In genomic region chr20:2459981-2460751, GRCh38 we compare ENCODE assay signal across 22 cellular contexts. TPM values are rescaled to one million over a fixed set of nuclear protein-coding genes. Genes with fewer than 3 reads are reported as not detected.
DNase-seq lines count a peak whose midpoint lies in the region; ATAC-seq and TF ChIP-seq lines count a peak whose summit lies in the region.
"Had no signal": no experiment of that assay in that cellular context is flagged by ENCODE, and none has a peak within 500 bp of the region (broad histone marks: within the 10 kb centered on the region; RNA-seq: fewer than 3 reads in every experiment).

No MANE protein-coding gene starts in this region.

- peaks cover 87% of the 10 kb centered on the region for H3K36me3 Mint-ChIP-seq in activated T-cell treated with anti-CD3 and anti-CD28 coated beads, Interleukin-2, amount 50 U/mL, for 24 hours (ENCODE audit: low read depth)
- peaks cover 48% of the 10 kb centered on the region for H3K36me3 Mint-ChIP-seq in activated CD8-positive, alpha-beta memory T cell treated with anti-CD3 and anti-CD28 coated beads, Interleukin-2, amount 10 ng/mL, durations not matched to agents 7 days and 5 days

- no peaks in the 10 kb centered on the region for H3K9me2 ChIP-seq in OCI-LY7 (ENCODE audit: insufficient read depth, low read length)

- BruUV-seq in OCI-LY7 (replicated peaks; lab: Mats Ljungman, UMichigan) (TSS peak; percentile 4), mammary epithelial cell (replicated peaks; lab: Mats Ljungman, UMichigan) (TSS peak; percentile 5)

- no peaks in the 10 kb centered on the region for H3K27me3 ChIP-seq in mammary epithelial cell (ENCODE audit: insufficient read depth, low read length)
- H3K27me3 ChIP-seq: SJSA1 had no signal

- H3K9me3 Mint-ChIP-seq in activated T-cell treated with anti-CD3 and anti-CD28 coated beads, Interleukin-2, amount 50 U/mL, for 24 hours, result no peaks in the 10 kb centered on the region
- no peaks in the 10 kb centered on the region for H3K9me3 Mint-ChIP-seq in activated CD8-positive, alpha-beta memory T cell treated with anti-CD3 and anti-CD28 coated beads, Interleukin-2, amount 10 ng/mL, durations not matched to agents 7 days and 5 days (ENCODE audit: low read depth)
- H3K9me3 Mint-ChIP-seq: CD4-positive, CD25-positive, alpha-beta regulatory T cell; IgD-negative memory B cell had no signal

- H3K9me3 ChIP-seq in OCI-LY7 (ENCODE audit: low read length) (no peaks in the 10 kb centered on the region), mammary epithelial cell (replicated peaks; ENCODE audit: insufficient read depth, low read length) (no peaks in the 10 kb centered on the region)
- H3K9me3 ChIP-seq: SJSA1 had no signal

- H4K20me1 ChIP-seq in OCI-LY7 (ENCODE audit: insufficient read depth, low read length) (peaks cover 8% of the 10 kb centered on the region; the same call in 1 of the 2 replicates), mammary epithelial cell (ENCODE audit: insufficient read depth, low read length) (peaks cover 4% of the 10 kb centered on the region)

- TF ChIP-seq CTCF in 22Rv1 (IDR thresholded peaks at IDR 0.05), result no peak
- TF ChIP-seq CTCF in OCI-LY7 (conservative IDR thresholded peaks at IDR 0.05; ENCODE audit: low read length), result no peak
- no peak for TF ChIP-seq CTCF in mammary epithelial cell (conservative IDR thresholded peaks at IDR 0.05 in 1 of 2, IDR thresholded peaks at IDR 0.05 in 1 of 2; ENCODE audit: extremely low read depth in 1 of 2, insufficient read depth in 1 of 2, low read depth in 1 of 2, low read length in 2 of 2)

- no peak overlapping the region for H3K4me3 ChIP-seq in OCI-LY7 (ENCODE audit: low read depth, low read length, poor library complexity, severe bottlenecking)
- H3K4me3 ChIP-seq in mammary epithelial cell (replicated peaks in 1 of 3; ENCODE audit: insufficient read depth in 1 of 3, low read depth in 2 of 3, low read length in 3 of 3), result no peak overlapping the region
- H3K4me3 ChIP-seq: SJSA1 had no signal

- POLR2A ChIA-PET in OCI-LY7 (lab: Charles Lee), result interaction anchor here (0.6 to 1.7 kb wide), 4 partner anchors 8 to 647 kb away, joined by 3 to 5 read pairs (median 4); no protein-coding TSS in a partner anchor

- H3K79me2 ChIP-seq in OCI-LY7 (ENCODE audit: insufficient read depth, low read depth, low read length), result peaks cover 10% of the 10 kb centered on the region; the same call in 1 of the 2 replicates
- peaks cover 29% of the 10 kb centered on the region for H3K79me2 ChIP-seq in mammary epithelial cell (ENCODE audit: insufficient read depth, low read length)

- H3K4me1 ChIP-seq in OCI-LY7 (ENCODE audit: insufficient read depth, low read length, poor library complexity, severe bottlenecking) (no peaks in the 10 kb centered on the region), mammary epithelial cell (ENCODE audit: insufficient read depth, low read length) (no peaks in the 10 kb centered on the region)
- H3K4me1 ChIP-seq: SJSA1 had no signal

- intact Hi-C loops in OCI-LY7 (cut with micrococcal nuclease; ENCODE audit: unreplicated experiment), result no loop called here
- intact Hi-C loops in mammary epithelial cell (cut with micrococcal nuclease), result no loop called here

- H3K4me2 ChIP-seq in OCI-LY7 (ENCODE audit: low read length) (no peak overlapping the region), mammary epithelial cell (ENCODE audit: insufficient read depth, low read depth, low read length) (no peak overlapping the region)

- H3K27me3 Mint-ChIP-seq in activated T-cell treated with anti-CD3 and anti-CD28 coated beads, Interleukin-2, amount 50 U/mL, for 24 hours, result no peaks in the 10 kb centered on the region
- no peaks in the 10 kb centered on the region for H3K27me3 Mint-ChIP-seq in activated CD8-positive, alpha-beta memory T cell treated with anti-CD3 and anti-CD28 coated beads, Interleukin-2, amount 10 ng/mL, durations not matched to agents 7 days and 5 days
- H3K27me3 Mint-ChIP-seq: CD4-positive, CD25-positive, alpha-beta regulatory T cell; IgD-negative memory B cell had no signal

- H3K4me3 Mint-ChIP-seq in activated T-cell treated with anti-CD3 and anti-CD28 coated beads, Interleukin-2, amount 50 U/mL, for 24 hours, result no peak overlapping the region
- no peak overlapping the region for H3K4me3 Mint-ChIP-seq in activated CD8-positive, alpha-beta memory T cell treated with anti-CD3 and anti-CD28 coated beads, Interleukin-2, amount 10 ng/mL, durations not matched to agents 7 days and 5 days
- H3K4me3 Mint-ChIP-seq: CD4-positive, CD25-positive, alpha-beta regulatory T cell had no signal

- no peak for ATAC-seq in activated CD8-positive, alpha-beta memory T cell treated with anti-CD3 and anti-CD28 coated beads, Interleukin-2, amount 10 ng/mL, durations not matched to agents 7 days and 5 days
- ATAC-seq: Right ventricle myocardium inferior had no signal

- H3K9ac ChIP-seq in mammary epithelial cell (ENCODE audit: insufficient read depth, low read length), result no peak overlapping the region

- WGBS in mammary epithelial cell (ENCODE audit: low coverage, missing lambda C conversion rate), result 6% methylated on average over 1 of the region's 1 CpG

- H3K27ac ChIP-seq in 22Rv1 (peak overlapping the region; percentile 25), OCI-LY7 (ENCODE audit: low read depth, low read length, poor library complexity, severe bottlenecking) (no peak overlapping the region), mammary epithelial cell (ENCODE audit: insufficient read depth, low read depth, low read length) (no peak overlapping the region)
- H3K27ac ChIP-seq: SJSA1 had no signal

- in situ Hi-C loops in mammary epithelial cell (cut with MboI; ENCODE audit: low sequenced_read_pairs in 2 of 2), result loop anchor here (10.0 kb wide), 1 partner anchor 255 kb away; no protein-coding TSS in a partner anchor

- no peak for DNase-seq in activated T-cell treated with anti-CD3 and anti-CD28 coated beads, Interleukin-2, amount 50 U/mL, for 24 hours
- DNase-seq in activated T-cell treated with anti-CD3 and anti-CD28 coated beads, Interleukin-2, amount 50 U/mL, for 1 hour, result no peak
- DNase-seq in OCI-LY7 (ENCODE audit: low spot score) (no peak), mammary epithelial cell (no peak), NCI-H748 treated with DMSO at 0.1 percent for 48 hours (lab: John Stamatoyannopoulos, UW) (no peak), D341Med (ENCODE audit: low spot score) (no peak)
- DNase-seq in activated CD8-positive, alpha-beta memory T cell treated with anti-CD3 and anti-CD28 coated beads, Interleukin-2, amount 10 ng/mL, durations not matched to agents 7 days and 5 days, result no peak
- DNase-seq: CD4-positive, CD25-positive, alpha-beta regulatory T cell; COR-L47; DMS153; GOT3; Karpas-422; NCI-H1417; NCI-H1694 treated with DMSO at 0.1 percent for 48 hours; NCI-H2081 treated with DMSO at 0.1 percent for 48 hours; NCI-H2171 treated with DMSO at 0.1 percent for 48 hours; NCI-H524 treated with DMSO at 0.1 percent for 48 hours; OCI-M1 had no signal

- H3K4me1 Mint-ChIP-seq in activated T-cell treated with anti-CD3 and anti-CD28 coated beads, Interleukin-2, amount 50 U/mL, for 24 hours (ENCODE audit: low read depth), result peaks cover 55% of the 10 kb centered on the region
- H3K4me1 Mint-ChIP-seq in activated CD8-positive, alpha-beta memory T cell treated with anti-CD3 and anti-CD28 coated beads, Interleukin-2, amount 10 ng/mL, durations not matched to agents 7 days and 5 days, result no peaks in the 10 kb centered on the region

- H2AFZ ChIP-seq in OCI-LY7 (ENCODE audit: low read length) (no peak overlapping the region), mammary epithelial cell (ENCODE audit: low read depth, low read length) (no peak overlapping the region)

- peak overlapping the region; percentile 9 for H3K27ac Mint-ChIP-seq in activated T-cell treated with anti-CD3 and anti-CD28 coated beads, Interleukin-2, amount 50 U/mL, for 24 hours
- no peak overlapping the region for H3K27ac Mint-ChIP-seq in activated CD8-positive, alpha-beta memory T cell treated with anti-CD3 and anti-CD28 coated beads, Interleukin-2, amount 10 ng/mL, durations not matched to agents 7 days and 5 days
- H3K27ac Mint-ChIP-seq: CD4-positive, CD25-positive, alpha-beta regulatory T cell had no signal

- H3K36me3 ChIP-seq in OCI-LY7 (ENCODE audit: insufficient read depth, low read length), result peaks cover 83% of the 10 kb centered on the region
- H3K36me3 ChIP-seq in mammary epithelial cell (ENCODE audit: insufficient read depth, low read length), result peaks cover 49% of the 10 kb centered on the region

- CTCF ChIA-PET in OCI-LY7 (lab: Charles Lee; ENCODE audit: unreplicated experiment), result no interaction called here
- CTCF ChIA-PET in mammary epithelial cell (lab: Charles Lee; ENCODE audit: low non-redundant PET), result no interaction called here
- CTCF ChIA-PET in activated CD8-positive, alpha-beta memory T cell treated with anti-CD3 and anti-CD28 coated beads, Interleukin-2, amount 10 ng/mL, durations not matched to agents 7 days and 5 days (lab: Charles Lee), result interaction anchor here (0.9 to 1.4 kb wide), 3 partner anchors 8 to 495 kb away, joined by 3 to 4 read pairs (median 3); no protein-coding TSS in a partner anchor

- dilution Hi-C loops in mammary epithelial cell (cut with HindIII; ENCODE audit: low sequenced_read_pairs), result no loop called here

RNA-seq across cellular contexts. Expression of gene SNRPB, which starts 10.4 kb away (rescaled TPM):
- total RNA-seq in OCI-LY7 (2014; rRNA removed; shearing (Covaris generic)), result 429 and 516 TPM in 2 replicates
- total RNA-seq in OCI-LY7 (2022), result 323 and 351 TPM in 2 replicates
- total RNA-seq in mammary epithelial cell, result 100 to 1,000 TPM in 1 of 2 donors, 10 to 100 TPM in 1; 90.7 to 216 TPM
- polyA plus RNA-seq in mammary epithelial cell, result 232 TPM
- 80.9 TPM for polyA minus RNA-seq in mammary epithelial cell
- 100 to 1,000 TPM; 335 to 391 TPM for total RNA-seq in activated CD8-positive, alpha-beta memory T cell treated with anti-CD3 and anti-CD28 coated beads, Interleukin-2, amount 10 ng/mL, durations not matched to agents 7 days and 5 days

RNA-seq across cellular contexts. Expression of gene ZNF343, which starts 48.5 kb away (rescaled TPM):
- 7.1 and 10.1 TPM in 2 replicates for total RNA-seq in OCI-LY7 (2014; rRNA removed; shearing (Covaris generic))
- 11.9 and 14.1 TPM in 2 replicates for total RNA-seq in OCI-LY7 (2022)
- total RNA-seq in mammary epithelial cell, result 10 to 100 TPM; 12.0 to 12.9 TPM
- 7.9 TPM for polyA plus RNA-seq in mammary epithelial cell
- 52.2 TPM for polyA minus RNA-seq in mammary epithelial cell
- total RNA-seq in activated CD8-positive, alpha-beta memory T cell treated with anti-CD3 and anti-CD28 coated beads, Interleukin-2, amount 10 ng/mL, durations not matched to agents 7 days and 5 days, result 10 to 100 TPM in 1 of 2 experiments, 1 to 10 TPM in 1; 7.0 to 10.3 TPM
